In genomic region chr14:32028599-32028998, GRCh38 we compare ENCODE assay signal across 1 cellular context.
TF ChIP-seq lines count a peak whose summit lies in the region.

No MANE protein-coding gene starts in this region.

TF ChIP-seq in K562, 482 proteins besides CTCF, POLR2A, EP300 and RAD21:
- peak; percentile 34; the same call in 1 of the 2 replicates for TF ChIP-seq USF2 (CRISPR knock-in tag; IDR thresholded peaks at IDR 0.05)
- TF ChIP-seq YY1 (IDR thresholded peaks at IDR 0.05; ENCODE audit: borderline replicate concordance in 1 of 3, control insufficient read depth in 1 of 3, extremely low read depth in 1 of 3, insufficient read depth in 3 of 3, insufficient read length in 1 of 3, insufficient replicate concordance in 2 of 3, low read depth in 1 of 3, low read length in 2 of 3), result no peak
- TF ChIP-seq SPI1 (IDR thresholded peaks at IDR 0.05; ENCODE audit: borderline replicate concordance, low read depth, low read length), result peak; percentile 47; the same call in 1 of the 2 replicates
- TF ChIP-seq TARDBP (IDR thresholded peaks at IDR 0.05), result no peak
- TF ChIP-seq XRCC3 (IDR thresholded peaks at IDR 0.05), result no peak
- TF ChIP-seq KLF1 (tag; IDR thresholded peaks at IDR 0.05), result no peak
- 0 out of 2 replicates have a peak, but pooled peaks have one; percentile 7 for TF ChIP-seq PKNOX1 (IDR thresholded peaks at IDR 0.05)
